16 cellular contexts compared by ENCODE assay signal in the genomic region with DNA sequence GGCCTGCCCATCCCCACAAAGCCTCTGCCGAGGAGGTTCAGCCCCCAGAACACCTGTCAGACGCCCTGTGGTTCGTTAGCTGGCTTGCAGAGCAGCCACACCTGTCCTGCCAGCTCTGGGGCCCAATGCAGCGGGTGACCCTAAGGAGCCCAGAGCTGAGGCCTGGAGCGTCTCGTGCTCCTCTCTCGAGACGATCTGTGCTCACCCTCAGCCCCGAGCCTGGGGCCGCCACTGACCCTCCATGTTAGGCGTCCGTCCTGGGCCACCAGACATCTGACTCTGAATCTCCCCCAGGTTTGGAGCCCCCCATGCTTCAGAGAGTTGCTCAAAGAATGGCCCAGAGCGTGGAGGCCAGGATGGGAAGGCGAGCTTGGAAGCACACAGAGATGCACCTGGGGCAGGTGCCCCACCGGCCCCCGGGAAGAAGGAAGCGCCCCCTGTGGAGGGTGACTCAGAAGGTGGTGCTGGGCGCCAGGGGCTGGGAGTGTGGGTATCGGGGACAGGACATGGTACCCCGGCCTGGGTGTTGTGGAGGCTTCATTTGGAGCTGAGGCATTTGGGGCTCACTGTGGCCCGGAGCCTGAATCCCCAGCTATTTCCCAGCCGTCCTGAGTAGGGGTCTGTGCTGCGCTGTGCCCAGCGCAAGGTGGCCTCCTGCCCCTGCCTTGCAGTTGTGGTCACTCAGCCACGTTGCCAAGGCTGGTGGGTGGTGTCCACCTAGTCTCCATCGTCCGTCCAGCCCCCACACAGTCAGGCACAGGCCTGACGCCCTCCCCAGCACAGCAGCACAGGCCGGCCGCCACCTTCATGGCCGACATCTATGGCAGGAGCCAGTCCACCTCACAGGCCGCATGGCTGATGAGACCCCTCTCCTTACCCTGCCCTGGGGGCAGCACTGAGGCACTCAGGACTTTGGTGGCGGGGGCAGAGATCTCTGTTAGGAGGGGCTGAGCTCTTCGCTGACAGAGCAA. TPM values are rescaled to one million over a fixed set of nuclear protein-coding genes. Genes with fewer than 3 reads are reported as not detected.
"Had no signal": no experiment of that assay in that cellular context is flagged by ENCODE, and none has a peak within 500 bp of the region (broad histone marks: within the 10 kb centered on the region; RNA-seq: fewer than 3 reads in every experiment).

No MANE protein-coding gene starts in this region.

- H3K27me3 ChIP-seq: ascending aorta, heart right ventricle, left lung, neutrophil, upper lobe of left lung had no signal

- H3K27ac ChIP-seq: ascending aorta, heart right ventricle, left lung, neutrophil, upper lobe of left lung had no signal

- DNase-seq: activated CD4-positive, alpha-beta T cell treated with anti-CD3 and anti-CD28 coated beads for 48 hours; activated effector memory CD4-positive, alpha-beta T cell treated with Interleukin-2 at 50 U/mL for 16 hours; foreskin melanocyte; heart right ventricle; stimulated activated CD4-positive, alpha-beta T cell treated with anti-CD3 and anti-CD28 coated beads, Interleukin-2, amount 100 ng/mL, for 24 hours; stimulated activated naive CD4-positive, alpha-beta T cell treated with Interleukin-2 at 50 U/mL for 16 hours had no signal

- H3K4me1 ChIP-seq: ascending aorta, heart right ventricle had no signal

- H3K4me3 ChIP-seq: ascending aorta, heart right ventricle, left lung, upper lobe of left lung had no signal

- H3K9me3 ChIP-seq: ascending aorta, heart right ventricle, left lung, neutrophil, upper lobe of left lung had no signal

- ATAC-seq: left lung, T-helper 17 cell, WTC11 had no signal

RNA-seq across cellular contexts. Expression of a gene that starts 42.8 kb away (rescaled TPM):
- total RNA-seq: ascending aorta had no signal

RNA-seq across cellular contexts. Expression of a gene that starts 48.1 kb away (rescaled TPM):
- total RNA-seq: activated naive CD8-positive, alpha-beta T cell treated with anti-CD3 and anti-CD28 coated beads, Interleukin-2, amount 10 ng/mL, durations not matched to agents 7 days and 5 days; ascending aorta; bronchial epithelial cell; endothelial cell of umbilical vein; heart right ventricle; left lung; T-helper 17 cell; temporal lobe; upper lobe of left lung had no signal
- polyA plus RNA-seq: endothelial cell of umbilical vein, heart right ventricle had no signal
